9 cellular contexts compared by ENCODE assay signal in genomic region chr6:35470663-35471120, GRCh38. TPM values are rescaled to one million over a fixed set of nuclear protein-coding genes. Genes with fewer than 3 reads are reported as not detected.
DNase-seq lines count a peak whose midpoint lies in the region; ATAC-seq and TF ChIP-seq lines count a peak whose summit lies in the region.
"Had no signal": no experiment of that assay in that cellular context is flagged by ENCODE, and none has a peak within 500 bp of the region (broad histone marks: within the 10 kb centered on the region; RNA-seq: fewer than 3 reads in every experiment).

No MANE protein-coding gene starts in this region.

- peaks cover 54 to 74% (median 70%) of the 10 kb centered on the region in 11 experiments for H4K20me1 ChIP-seq in BLaER1 treated with 17β-estradiol and CSF1 and Interleukin-3, amounts not matched to agents 10 nM and 100 nM

- H3K4me3 ChIP-seq in BLaER1 treated with 17β-estradiol and CSF1 and Interleukin-3, amounts not matched to agents 10 nM and 100 nM, result peak overlapping the region; percentile 84 to 100 (median 92)
- H3K4me3 ChIP-seq in HUES64 (ENCODE audit: low read length) (peak overlapping the region; percentile 85), astrocyte of the cerebellum (ENCODE audit: low read depth, low read length) (peak overlapping the region; percentile 95), muscle layer of colon (ENCODE audit: low read depth in 1 of 2, low read length in 2 of 2) (peak overlapping the region in 1 of 2 donors; percentile 4), body of pancreas (no peak overlapping the region)

- peaks cover 0 to 8% (median 0%) of the 10 kb centered on the region in 11 experiments; a peak in 4 of 22 replicates for H3K9me3 ChIP-seq in BLaER1 treated with 17β-estradiol and CSF1 and Interleukin-3, amounts not matched to agents 10 nM and 100 nM (replicated peaks in 1 of 11)
- no peaks in the 10 kb centered on the region for H3K9me3 ChIP-seq in HUES64 (ENCODE audit: insufficient read depth, low read depth, low read length)
- H3K9me3 ChIP-seq in muscle layer of colon (ENCODE audit: low read length), result no peaks in the 10 kb centered on the region
- no peaks in the 10 kb centered on the region for H3K9me3 ChIP-seq in body of pancreas

- H3K4me1 ChIP-seq in BLaER1 treated with 17β-estradiol and CSF1 and Interleukin-3, amounts not matched to agents 10 nM and 100 nM, result peaks cover 27 to 42% (median 34%) of the 10 kb centered on the region in 10 experiments
- H3K4me1 ChIP-seq in HUES64 (ENCODE audit: insufficient read depth, low read length), result peaks cover 4% of the 10 kb centered on the region; the same call in 1 of the 2 replicates
- peaks cover 29% of the 10 kb centered on the region for H3K4me1 ChIP-seq in muscle layer of colon (ENCODE audit: insufficient read depth, low read length)
- H3K4me1 ChIP-seq in body of pancreas, result peaks cover 36% of the 10 kb centered on the region

- TF ChIP-seq CTCF in astrocyte of the cerebellum (IDR thresholded peaks at IDR 0.05; ENCODE audit: low read depth, low read length, missing control alignments) (no peak), body of pancreas (IDR thresholded peaks at IDR 0.05) (no peak)

- 84% methylated on average over 3 of the region's 3 CpGs for WGBS in HUES64
- WGBS in body of pancreas, 2 donors, result 63 to 71% methylated on average over 3 of the region's 3 CpGs

- intact Hi-C loops in body of pancreas (cut with DNase I), result no loop called here

- DNase-seq in astrocyte of the cerebellum (ENCODE audit: low read depth) (no peak), body of pancreas (no peak), 8988T (no peak), HPDE6-E6E7 (ENCODE audit: extremely low spot score) (no peak)

- H3K27ac ChIP-seq in BLaER1 treated with 17β-estradiol and CSF1 and Interleukin-3, amounts not matched to agents 10 nM and 100 nM, result peak overlapping the region in 3 of 11 experiments; percentile 10 to 38 (median 19); a peak in 2 of 22 replicates
- H3K27ac ChIP-seq in HUES64 (ENCODE audit: low read depth, low read length), result peak overlapping the region; percentile 1; the same call in 1 of the 2 replicates
- peak overlapping the region; percentile 93 for H3K27ac ChIP-seq in muscle layer of colon (ENCODE audit: low read depth, low read length)
- peak overlapping the region in 1 of 4 donors; percentile 92 for H3K27ac ChIP-seq in body of pancreas

- H3K9ac ChIP-seq in BLaER1 treated with 17β-estradiol and CSF1 and Interleukin-3, amounts not matched to agents 10 nM and 100 nM, result peak overlapping the region; percentile 93 to 100 (median 98); a peak in 20 of 22 replicates
- H3K9ac ChIP-seq in HUES64 (ENCODE audit: low read depth, low read length) (peak overlapping the region; percentile 18), muscle layer of colon (ENCODE audit: low read length) (no peak overlapping the region)

- H3K27me3 ChIP-seq in BLaER1 treated with 17β-estradiol and CSF1 and Interleukin-3, amounts not matched to agents 10 nM and 100 nM, result no peaks in the 10 kb centered on the region
- H3K27me3 ChIP-seq in HUES64 (ENCODE audit: insufficient read depth, low read length) (peaks cover 3% of the 10 kb centered on the region; the same call in 1 of the 2 replicates), muscle layer of colon (ENCODE audit: control insufficient read depth in 1 of 2, insufficient read depth in 2 of 2, low read length in 2 of 2) (no peaks in the 10 kb centered on the region), body of pancreas (no peaks in the 10 kb centered on the region)

- ATAC-seq in body of pancreas, result no peak
- no peak for ATAC-seq in GM18867 (IDR thresholded peaks at IDR 0.05; ENCODE audit: unreplicated experiment)

- TF ChIP-seq POLR2A in body of pancreas (IDR thresholded peaks at IDR 0.05), result no peak

- peaks cover 50 to 88% (median 80%) of the 10 kb centered on the region in 11 experiments for H3K36me3 ChIP-seq in BLaER1 treated with 17β-estradiol and CSF1 and Interleukin-3, amounts not matched to agents 10 nM and 100 nM
- H3K36me3 ChIP-seq in HUES64 (ENCODE audit: insufficient read depth, low read length) (peaks cover 67% of the 10 kb centered on the region), muscle layer of colon (ENCODE audit: insufficient read depth, low read length) (peaks cover 55% of the 10 kb centered on the region), body of pancreas (replicated peaks in 1 of 2; ENCODE audit: insufficient read depth in 1 of 2, low read depth in 2 of 2) (peaks cover 0 to 4% of the 10 kb centered on the region in 2 donors)

- in situ Hi-C loops in astrocyte of the cerebellum (cut with HindIII; ENCODE audit: low sequenced_read_pairs), result no loop called here

- H3K4me2 ChIP-seq in BLaER1 treated with 17β-estradiol and CSF1 and Interleukin-3, amounts not matched to agents 10 nM and 100 nM, result peak overlapping the region; percentile 82 to 100 (median 96)

RNA-seq across cellular contexts. Expression of gene RPL10A, which starts 2.5 kb away (rescaled TPM):
- polyA plus RNA-seq in HUES64 (2013, experiment 1 of 2), result 1,734 TPM
- 1,847 TPM for polyA plus RNA-seq in HUES64 (2013, experiment 2 of 2)
- total RNA-seq in body of pancreas, result 100 to 1,000 TPM; 563 to 782 TPM

RNA-seq across cellular contexts. Expression of gene FANCE, which starts 18.6 kb away (rescaled TPM):
- polyA plus RNA-seq in HUES64 (2013, experiment 1 of 2), result 8.7 TPM
- polyA plus RNA-seq in HUES64 (2013, experiment 2 of 2), result 10.3 TPM
- 1 to 10 TPM; 4.9 to 9.2 TPM for total RNA-seq in body of pancreas

RNA-seq across cellular contexts. Expression of gene TEAD3, which starts 26.2 kb away (rescaled TPM):
- 15.5 TPM for polyA plus RNA-seq in HUES64 (2013, experiment 1 of 2)
- 18.1 TPM for polyA plus RNA-seq in HUES64 (2013, experiment 2 of 2)
- total RNA-seq in body of pancreas, result 1 to 10 TPM; 6.5 to 8.9 TPM

RNA-seq across cellular contexts. Expression of gene TULP1, which starts 42.0 kb away (rescaled TPM):
- 0.30 TPM for polyA plus RNA-seq in HUES64 (2013, experiment 1 of 2)
- polyA plus RNA-seq in HUES64 (2013, experiment 2 of 2), result 0.13 TPM
- not detected for total RNA-seq in body of pancreas
- total RNA-seq: SK-MEL-5 had no signal

Comparison
In these comparisons a context has a peak if more than half of its experiments do, and no peak if none do; other contexts are left out.
1. H3K4me3 ChIP-seq: peak in BLaER1 treated with 17β-estradiol and CSF1 and Interleukin-3, amounts not matched to agents 10 nM and 100 nM (10 of 10), HUES64 (single experiment) and astrocyte of the cerebellum (single experiment); none in body of pancreas (0 of 2).